ENCODE assay signal across 1 cellular context in the genomic region with DNA sequence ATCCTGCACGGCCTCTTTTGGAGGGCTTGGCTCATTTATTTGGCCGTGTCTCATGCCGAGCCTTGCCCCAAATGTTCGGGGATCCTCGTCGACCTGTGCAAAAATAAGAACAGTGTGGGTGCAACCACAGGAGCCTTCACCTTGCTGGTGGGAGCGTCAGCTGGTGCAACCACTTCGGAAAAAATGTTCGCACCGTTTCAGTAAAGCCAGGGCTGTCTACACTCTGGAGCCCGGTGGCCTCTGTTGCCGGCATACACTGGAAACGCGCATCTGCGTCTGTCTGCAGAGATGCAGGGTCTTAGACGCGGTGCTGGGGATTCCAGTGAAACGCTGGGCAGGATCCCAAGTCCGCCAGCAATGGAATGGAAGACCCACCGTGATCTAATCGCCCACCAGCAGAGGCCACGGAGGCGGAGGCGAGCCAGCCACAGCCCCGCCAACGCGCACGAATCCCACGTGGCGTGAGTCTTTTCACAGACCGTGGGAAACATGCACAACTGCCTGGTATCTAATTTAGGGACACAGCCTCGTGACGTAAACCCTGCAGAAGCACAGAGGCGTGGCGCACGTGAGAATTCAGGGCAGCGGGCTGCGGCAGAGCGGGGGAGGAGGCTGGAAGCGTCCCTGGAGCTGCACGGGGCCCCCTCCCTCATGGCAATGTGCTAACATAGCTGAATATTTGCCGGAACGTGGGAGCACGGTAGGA.
TF ChIP-seq lines count a peak whose summit lies in the region.

No MANE protein-coding gene starts in this region.

TF ChIP-seq in HepG2, 621 proteins besides CTCF, POLR2A, EP300 and RAD21:
- TF ChIP-seq FOXJ3 (CRISPR knock-in tag; IDR thresholded peaks at IDR 0.05; ENCODE audit: borderline replicate concordance) (no peak), RBAK (CRISPR knock-in tag; IDR thresholded peaks at IDR 0.05) (no peak), SOX6 (IDR thresholded peaks at IDR 0.05) (no peak), SOX6 (CRISPR knock-in tag; IDR thresholded peaks at IDR 0.05) (no peak)
